10 cellular contexts compared by ENCODE assay signal in genomic region chr7:136869006-136869961, GRCh38. TPM values are rescaled to one million over a fixed set of nuclear protein-coding genes. Genes with fewer than 3 reads are reported as not detected.
A peak's percentile ranks its signal among the peaks of the same experiment; 100 is the strongest.
DNase-seq lines count a peak whose midpoint lies in the region; ATAC-seq and TF ChIP-seq lines count a peak whose summit lies in the region.
"Had no signal": no experiment of that assay in that cellular context is flagged by ENCODE, and none has a peak within 500 bp of the region (broad histone marks: within the 10 kb centered on the region; RNA-seq: fewer than 3 reads in every experiment).

No MANE protein-coding gene starts in this region.

- no peak for DNase-seq in HFF-Myc (ENCODE audit: extremely low read depth, low read depth)
- peak; percentile 31 for DNase-seq in choroid plexus epithelial cell (ENCODE audit: low read depth)
- peak; percentile 28 for DNase-seq in iPS-NIHi11 (ENCODE audit: low spot score)
- DNase-seq in stomach, result no peak
- no peak for DNase-seq in effector memory CD4-positive, alpha-beta T cell
- no peak for DNase-seq in NCI-H748 (lab: John Stamatoyannopoulos, UW; ENCODE audit: unreplicated experiment)
- DNase-seq: Kasumi-1 had no signal

- no peaks in the 10 kb centered on the region for H3K9me3 ChIP-seq in stomach
- no peaks in the 10 kb centered on the region for H3K9me3 ChIP-seq in effector memory CD4-positive, alpha-beta T cell (ENCODE audit: control insufficient read depth, low read length)

- intact Hi-C loops in stomach (cut with DNase I; ENCODE audit: low total_unique reads), result no loop called here

- TF ChIP-seq POLR2A in stomach (IDR thresholded peaks at IDR 0.05), result no peak

- peak overlapping the region in 4 of 5 donors; percentile 20 to 55 (median 48) for H3K27ac ChIP-seq in stomach
- H3K27ac ChIP-seq in effector memory CD4-positive, alpha-beta T cell (ENCODE audit: insufficient read depth, low read length, poor library complexity, severe bottlenecking), result no peak overlapping the region

- no peaks in the 10 kb centered on the region for H3K36me3 ChIP-seq in stomach
- no peaks in the 10 kb centered on the region for H3K36me3 ChIP-seq in effector memory CD4-positive, alpha-beta T cell (ENCODE audit: control insufficient read depth, insufficient read depth, low read length)

- TF ChIP-seq CTCF in HFF-Myc (IDR thresholded peaks at IDR 0.05; ENCODE audit: low read depth, low read length, missing control alignments) (no peak), choroid plexus epithelial cell (conservative IDR thresholded peaks at IDR 0.05; ENCODE audit: low read depth, low read length) (no peak), stomach (IDR thresholded peaks at IDR 0.05) (no peak)

- ATAC-seq in GM18868 (IDR thresholded peaks at IDR 0.05; ENCODE audit: unreplicated experiment) (no peak), HG02588 (IDR thresholded peaks at IDR 0.05; ENCODE audit: unreplicated experiment) (no peak)
- ATAC-seq: HCT116 had no signal

- 2 to 5% (median 3%) methylated on average over 52 to 65 of the region's 65 CpGs for WGBS in stomach, 5 donors

- TF ChIP-seq EP300 in stomach (IDR thresholded peaks at IDR 0.05), result no peak

- peak overlapping the region; percentile 36 for H3K4me3 ChIP-seq in HFF-Myc (replicated peaks; ENCODE audit: low read depth, low read length)
- peak overlapping the region; percentile 60 for H3K4me3 ChIP-seq in choroid plexus epithelial cell (ENCODE audit: low read depth, low read length)
- H3K4me3 ChIP-seq in stomach, result peak overlapping the region; percentile 50 to 55 (median 52)
- no peak overlapping the region for H3K4me3 ChIP-seq in effector memory CD4-positive, alpha-beta T cell (ENCODE audit: insufficient read depth, low read depth, low read length, poor library complexity, severe bottlenecking)

- H3K4me1 ChIP-seq in stomach, result peaks cover 0 to 40% (median 34%) of the 10 kb centered on the region in 4 donors
- H3K4me1 ChIP-seq in effector memory CD4-positive, alpha-beta T cell (ENCODE audit: control insufficient read depth, insufficient read depth, low read length, poor library complexity, severe bottlenecking), result no peaks in the 10 kb centered on the region

- H3K27me3 ChIP-seq in stomach, result peaks cover 0 to 45% (median 35%) of the 10 kb centered on the region in 3 donors
- peaks cover 16% of the 10 kb centered on the region for H3K27me3 ChIP-seq in effector memory CD4-positive, alpha-beta T cell (replicated peaks; ENCODE audit: control insufficient read depth, insufficient read depth, low read length, poor library complexity, severe bottlenecking)

RNA-seq across cellular contexts. Expression of gene CHRM2, which starts 0.8 kb away (rescaled TPM):
- 10 to 100 TPM in 3 of 5 donors, 1 to 10 TPM in 2; 4.1 to 50.9 (median 17.5) TPM for total RNA-seq in stomach
- polyA plus RNA-seq in stomach, result 1 to 10 TPM in 1 of 3 donors, under 1 TPM in 1, not detected in 1; 0.19 to 1.7 TPM

Comparison
In these comparisons a context has a peak if more than half of its experiments do, and no peak if none do; other contexts are left out.
1. DNase-seq: peak in choroid plexus epithelial cell (single experiment) and iPS-NIHi11 (single experiment); none in HFF-Myc (single experiment), stomach (single experiment), effector memory CD4-positive, alpha-beta T cell (0 of 3) and NCI-H748 (single experiment).